Comparison of ENCODE assay signal across 1 cellular context in genomic region chr3:126859415-126860246, GRCh38.
TF ChIP-seq lines count a peak whose summit lies in the region.

No MANE protein-coding gene starts in this region.

TF ChIP-seq in GM23338, 12 proteins besides CTCF, POLR2A, EP300 and RAD21 (continued from another document):
- no peak for TF ChIP-seq POLR2AphosphoS5 (IDR thresholded peaks at IDR 0.05; ENCODE audit: low read depth)
- TF ChIP-seq NANOG (IDR thresholded peaks at IDR 0.05; ENCODE audit: borderline replicate concordance) = no peak
- TF ChIP-seq, protein P1, sequence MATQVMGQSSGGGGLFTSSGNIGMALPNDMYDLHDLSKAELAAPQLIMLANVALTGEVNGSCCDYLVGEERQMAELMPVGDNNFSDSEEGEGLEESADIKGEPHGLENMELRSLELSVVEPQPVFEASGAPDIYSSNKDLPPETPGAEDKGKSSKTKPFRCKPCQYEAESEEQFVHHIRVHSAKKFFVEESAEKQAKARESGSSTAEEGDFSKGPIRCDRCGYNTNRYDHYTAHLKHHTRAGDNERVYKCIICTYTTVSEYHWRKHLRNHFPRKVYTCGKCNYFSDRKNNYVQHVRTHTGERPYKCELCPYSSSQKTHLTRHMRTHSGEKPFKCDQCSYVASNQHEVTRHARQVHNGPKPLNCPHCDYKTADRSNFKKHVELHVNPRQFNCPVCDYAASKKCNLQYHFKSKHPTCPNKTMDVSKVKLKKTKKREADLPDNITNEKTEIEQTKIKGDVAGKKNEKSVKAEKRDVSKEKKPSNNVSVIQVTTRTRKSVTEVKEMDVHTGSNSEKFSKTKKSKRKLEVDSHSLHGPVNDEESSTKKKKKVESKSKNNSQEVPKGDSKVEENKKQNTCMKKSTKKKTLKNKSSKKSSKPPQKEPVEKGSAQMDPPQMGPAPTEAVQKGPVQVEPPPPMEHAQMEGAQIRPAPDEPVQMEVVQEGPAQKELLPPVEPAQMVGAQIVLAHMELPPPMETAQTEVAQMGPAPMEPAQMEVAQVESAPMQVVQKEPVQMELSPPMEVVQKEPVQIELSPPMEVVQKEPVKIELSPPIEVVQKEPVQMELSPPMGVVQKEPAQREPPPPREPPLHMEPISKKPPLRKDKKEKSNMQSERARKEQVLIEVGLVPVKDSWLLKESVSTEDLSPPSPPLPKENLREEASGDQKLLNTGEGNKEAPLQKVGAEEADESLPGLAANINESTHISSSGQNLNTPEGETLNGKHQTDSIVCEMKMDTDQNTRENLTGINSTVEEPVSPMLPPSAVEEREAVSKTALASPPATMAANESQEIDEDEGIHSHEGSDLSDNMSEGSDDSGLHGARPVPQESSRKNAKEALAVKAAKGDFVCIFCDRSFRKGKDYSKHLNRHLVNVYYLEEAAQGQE (IDR thresholded peaks at IDR 0.05; ENCODE audit: unreplicated experiment) = no peak
- TF ChIP-seq ZNF114 (CRISPR knock-in tag; IDR thresholded peaks at IDR 0.05) = no peak
- no peak for TF ChIP-seq JUNB (IDR thresholded peaks at IDR 0.05; ENCODE audit: unreplicated experiment)
- TF ChIP-seq EZH2 (IDR thresholded peaks at IDR 0.05; ENCODE audit: low read depth, unreplicated experiment) = no peak
- TF ChIP-seq STAT1 (IDR thresholded peaks at IDR 0.05; ENCODE audit: unreplicated experiment) = no peak
- TF ChIP-seq CREB1 (CRISPR knock-in tag; IDR thresholded peaks at IDR 0.05; ENCODE audit: low read depth) = no peak
- no peak for TF ChIP-seq ZNF331 (CRISPR knock-in tag; IDR thresholded peaks at IDR 0.05; ENCODE audit: low read depth)
- TF ChIP-seq, protein P2, sequence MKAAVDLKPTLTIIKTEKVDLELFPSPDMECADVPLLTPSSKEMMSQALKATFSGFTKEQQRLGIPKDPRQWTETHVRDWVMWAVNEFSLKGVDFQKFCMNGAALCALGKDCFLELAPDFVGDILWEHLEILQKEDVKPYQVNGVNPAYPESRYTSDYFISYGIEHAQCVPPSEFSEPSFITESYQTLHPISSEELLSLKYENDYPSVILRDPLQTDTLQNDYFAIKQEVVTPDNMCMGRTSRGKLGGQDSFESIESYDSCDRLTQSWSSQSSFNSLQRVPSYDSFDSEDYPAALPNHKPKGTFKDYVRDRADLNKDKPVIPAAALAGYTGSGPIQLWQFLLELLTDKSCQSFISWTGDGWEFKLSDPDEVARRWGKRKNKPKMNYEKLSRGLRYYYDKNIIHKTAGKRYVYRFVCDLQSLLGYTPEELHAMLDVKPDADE (IDR thresholded peaks at IDR 0.05) = no peak
